In genomic region chr13:32432856-32433255, GRCh38 we compare ENCODE assay signal across 31 cellular contexts. TPM values are rescaled to one million over a fixed set of nuclear protein-coding genes. Genes with fewer than 3 reads are reported as not detected.
DNase-seq lines count a peak whose midpoint lies in the region; ATAC-seq, FAIRE-seq and TF ChIP-seq lines count a peak whose summit lies in the region.
"Had no signal": no experiment of that assay in that cellular context is flagged by ENCODE, and none has a peak within 500 bp of the region (broad histone marks: within the 10 kb centered on the region; RNA-seq: fewer than 3 reads in every experiment).

No MANE protein-coding gene starts in this region.

- no peaks in the 10 kb centered on the region for H3K9me3 ChIP-seq in HepG2 (ENCODE audit: low read length)
- H3K9me3 ChIP-seq in right lobe of liver: no peaks in the 10 kb centered on the region
- no peaks in the 10 kb centered on the region for H3K9me3 ChIP-seq in GM23248 (ENCODE audit: low read depth)
- H3K9me3 ChIP-seq: BE2C, heart left ventricle, upper lobe of left lung had no signal

- H3K9me3 Mint-ChIP-seq in CD14-positive monocyte: no peaks in the 10 kb centered on the region
- H3K9me3 Mint-ChIP-seq: activated CD4-positive, alpha-beta memory T cell treated with anti-CD3 and anti-CD28 coated beads, Interleukin-2, amount 10 ng/mL, durations not matched to agents 7 days and 5 days; GM23338; HFFc6; memory B cell had no signal

- no peaks in the 10 kb centered on the region for H3K27me3 ChIP-seq in HepG2 (ENCODE audit: control insufficient read depth in 1 of 2, insufficient read depth in 2 of 2, low read length in 2 of 2)
- H3K27me3 ChIP-seq in right lobe of liver: no peaks in the 10 kb centered on the region
- H3K27me3 ChIP-seq in GM23248 (replicated peaks; ENCODE audit: insufficient read depth): no peaks in the 10 kb centered on the region
- H3K27me3 ChIP-seq: BE2C, dorsolateral prefrontal cortex, heart left ventricle, upper lobe of left lung had no signal

- H3K4me1 ChIP-seq in HepG2 (ENCODE audit: insufficient read depth, low read length) (peaks cover 29% of the 10 kb centered on the region), right lobe of liver (peaks cover 0 to 8% (median 3%) of the 10 kb centered on the region in 4 donors), GM23248 (ENCODE audit: insufficient read depth) (0 out of 2 replicates have a peak, but pooled peaks cover 4% of the 10 kb centered on the region)
- H3K4me1 ChIP-seq: BE2C had no signal

- H3K9ac ChIP-seq in HepG2 (ENCODE audit: insufficient read depth, low read depth, low read length): no peak overlapping the region
- H3K9ac ChIP-seq in GM23248: no peak overlapping the region
- H3K9ac ChIP-seq: KMS-11 had no signal

- H3K9me2 ChIP-seq in GM23248 (ENCODE audit: insufficient read depth): no peaks in the 10 kb centered on the region

- in situ Hi-C loops in HepG2 (cut with HindIII; ENCODE audit: extremely low pct_ligation_motif_present, low pct_unique_long_range_greater_than_20kb) (loop anchor here (25.0 kb wide), 1 partner anchor 396 kb away; the partner anchor contains the start of gene FRY), GM23248 (cut with MboI) (no loop called here)

- 99% methylated on average over 3 of the region's 3 CpGs for WGBS in HepG2 (ENCODE audit: low lambda C conversion rate)
- 93% methylated on average over 3 of the region's 3 CpGs for WGBS in right lobe of liver (ENCODE audit: insufficient coverage, low coverage, low lambda C conversion rate, missing lambda C conversion rate)
- 94 to 98% methylated on average over 3 of the region's 3 CpGs for WGBS in GM23248 (ENCODE audit: low coverage in 1 of 2, low lambda C conversion rate in 2 of 2, missing lambda C conversion rate in 2 of 2), 2 experiments

- TF ChIP-seq POLR2A in HepG2 (IDR thresholded peaks at IDR 0.05; ENCODE audit: insufficient read depth in 1 of 2, low read depth in 2 of 2, low read length in 2 of 2): no peak
- TF ChIP-seq POLR2A in right lobe of liver (IDR thresholded peaks at IDR 0.05): no peak

- ATAC-seq in HepG2 (no peak), right lobe of liver (no peak), esophagus mucosa (peak; percentile 90), GM18907 (IDR thresholded peaks at IDR 0.05; ENCODE audit: unreplicated experiment) (no peak)
- ATAC-seq: GM23338, left cardiac atrium had no signal

- H3K4me1 Mint-ChIP-seq in CD14-positive monocyte: peaks cover 21% of the 10 kb centered on the region

- TF ChIP-seq RAD21 in HepG2 (CRISPR knock-in tag; IDR thresholded peaks at IDR 0.05): no peak

- H4K20me1 ChIP-seq in HepG2 (ENCODE audit: insufficient read depth, low read length) (no peaks in the 10 kb centered on the region), GM23248 (ENCODE audit: insufficient read depth) (no peaks in the 10 kb centered on the region)

- TF ChIP-seq EP300 in HepG2 (IDR thresholded peaks at IDR 0.05; ENCODE audit: low read depth in 2 of 2, low read length in 2 of 2) (no peak), HepG2 (CRISPR knock-in tag; IDR thresholded peaks at IDR 0.05; ENCODE audit: borderline replicate concordance) (no peak)

- no peaks in the 10 kb centered on the region for H3K79me2 ChIP-seq in HepG2 (ENCODE audit: insufficient read depth, low read length)
- H3K79me2 ChIP-seq in GM23248 (ENCODE audit: insufficient read depth): no peaks in the 10 kb centered on the region

- no peak overlapping the region for H3K4me3 Mint-ChIP-seq in CD14-positive monocyte
- H3K4me3 Mint-ChIP-seq: activated CD4-positive, alpha-beta memory T cell treated with anti-CD3 and anti-CD28 coated beads, Interleukin-2, amount 10 ng/mL, durations not matched to agents 7 days and 5 days; GM23338; HFFc6; memory B cell had no signal

- no peak overlapping the region for H2AFZ ChIP-seq in HepG2 (ENCODE audit: low read length)
- no peak overlapping the region for H2AFZ ChIP-seq in GM23248
- H2AFZ ChIP-seq: GM23338, PC-9 had no signal

- no peak overlapping the region for H3K27ac Mint-ChIP-seq in CD14-positive monocyte
- H3K27ac Mint-ChIP-seq: activated CD4-positive, alpha-beta memory T cell treated with anti-CD3 and anti-CD28 coated beads, Interleukin-2, amount 10 ng/mL, durations not matched to agents 7 days and 5 days; GM23338; HFFc6; memory B cell had no signal

- H3K36me3 Mint-ChIP-seq in CD14-positive monocyte: peaks cover 2% of the 10 kb centered on the region in 2 donors
- H3K36me3 Mint-ChIP-seq: memory B cell had no signal

- peak; percentile 49 for DNase-seq in HepG2 (ENCODE audit: low spot score)
- no peak for DNase-seq in right lobe of liver
- peak; percentile 62 for DNase-seq in NCI-H2171 treated with DMSO at 0.1 percent for 48 hours (lab: John Stamatoyannopoulos, UW)
- DNase-seq in CD14-positive monocyte (ENCODE audit: low spot score): no peak
- DNase-seq in NAMALWA (ENCODE audit: low spot score): no peak
- no peak for DNase-seq in GM23248
- DNase-seq: activated CD4-positive, alpha-beta memory T cell treated with anti-CD3 and anti-CD28 coated beads, Interleukin-2, amount 10 ng/mL, durations not matched to agents 7 days and 5 days; activated CD4-positive, CD25-positive, alpha-beta regulatory T cell; activated gamma-delta T cell; BE2C; cerebellar nuclear complex; dorsolateral prefrontal cortex; heart left ventricle; HFFc6; left cardiac atrium; NCI-H1092 treated with DMSO at 0.1 percent for 48 hours; NCI-H2081; NCI-H446 treated with DMSO at 0.1 percent for 48 hours; nucleus accumbens; PC-9; SHP77 treated with DMSO at 0.1 percent for 48 hours; stimulated activated CD4-positive, alpha-beta T cell treated with anti-CD3 and anti-CD28 coated beads, Interleukin-1b, Interleukin-23, amount 100 ng/mL, for 48 hours; substantia nigra; SW 1271; upper lobe of left lung had no signal

- H3F3A ChIP-seq in GM23248 (ENCODE audit: insufficient read depth): peaks cover 7% of the 10 kb centered on the region

- no TSS peak for BruUV-seq in HepG2 (replicated peaks; lab: Mats Ljungman, UMichigan)

- no peaks in the 10 kb centered on the region; a peak in 1 of 5 replicates for H3K36me3 ChIP-seq in HepG2 (replicated peaks in 1 of 2; ENCODE audit: control insufficient read depth in 1 of 2, insufficient read depth in 2 of 2, low read length in 2 of 2)
- H3K36me3 ChIP-seq in right lobe of liver: peaks cover 0 to 8% (median 2%) of the 10 kb centered on the region in 4 donors
- H3K36me3 ChIP-seq in GM23248 (ENCODE audit: low read depth): peaks cover 34% of the 10 kb centered on the region
- H3K36me3 ChIP-seq: BE2C had no signal

- CTCF ChIA-PET in HepG2 (lab: Yijun Ruan, JAX; ENCODE audit: low intra/inter-chr PET ratio, low total read pairs): no interaction called here

- H3K4me3 ChIP-seq in HepG2 (replicated peaks in 1 of 3; ENCODE audit: insufficient read depth in 1 of 3, low read depth in 2 of 3, low read length in 3 of 3) (no peak overlapping the region), right lobe of liver (no peak overlapping the region), GM23248 (no peak overlapping the region)
- H3K4me3 ChIP-seq: dorsolateral prefrontal cortex, GM23338, heart left ventricle, PC-9, skin epidermis, upper lobe of left lung had no signal

- peaks cover 0 to 2% (median 2%) of the 10 kb centered on the region in 3 donors for H3K27me3 Mint-ChIP-seq in CD14-positive monocyte (ENCODE audit: low read depth in 3 of 3)
- H3K27me3 Mint-ChIP-seq: activated CD4-positive, alpha-beta memory T cell treated with anti-CD3 and anti-CD28 coated beads, Interleukin-2, amount 10 ng/mL, durations not matched to agents 7 days and 5 days; memory B cell had no signal

- POLR2A ChIA-PET in HepG2 (lab: Yijun Ruan, JAX): no interaction called here

- H3K4me2 ChIP-seq in HepG2 (ENCODE audit: low read depth, low read length): no peak overlapping the region
- H3K4me2 ChIP-seq in GM23248 (ENCODE audit: unreplicated experiment): no peak overlapping the region
- H3K4me2 ChIP-seq: GM23338, KMS-11, PC-9 had no signal

- intact Hi-C loops in HepG2 (cut with micrococcal nuclease; ENCODE audit: unreplicated experiment): no loop called here
- intact Hi-C loops in right lobe of liver (cut with DNase I): no loop called here
- intact Hi-C loops in CD14-positive monocyte (cut with micrococcal nuclease): no loop called here

- no peak overlapping the region for H3K27ac ChIP-seq in HepG2 (ENCODE audit: extremely low read length, insufficient read depth, low read length)
- H3K27ac ChIP-seq in right lobe of liver: no peak overlapping the region
- no peak overlapping the region for H3K27ac ChIP-seq in GM23248
- H3K27ac ChIP-seq: dorsolateral prefrontal cortex, heart left ventricle, KMS-11, PC-9, upper lobe of left lung had no signal

- TF ChIP-seq CTCF in HepG2 (CRISPR knock-in tag; IDR thresholded peaks at IDR 0.05): no peak
- no peak for TF ChIP-seq CTCF in right lobe of liver (IDR thresholded peaks at IDR 0.05)
- no peak for TF ChIP-seq CTCF in CD14-positive monocyte (IDR thresholded peaks at IDR 0.05)

- no peak for FAIRE-seq in HepG2 (lab: Jason Lieb, UNC)

RNA-seq across cellular contexts. Expression of gene N4BP2L1, which starts 4.9 kb away (rescaled TPM):
- 11.8 and 13.2 TPM in 2 replicates for total RNA-seq in HepG2 (2016; rRNA removed; fragmentation: Illumina TruSeq; extraction: Trizol)
- 3.8 and 4.6 TPM in 2 replicates for total RNA-seq in HepG2 (2016; cell fraction: cytosol; rRNA removed; fragmentation: Illumina TruSeq; extraction: Trizol; ENCODE audit: low read depth)
- total RNA-seq in HepG2 (2016; cell fraction: insoluble cytoplasmic fraction; rRNA removed; fragmentation: Illumina TruSeq; extraction: Trizol): 11.6 and 12.8 TPM in 2 replicates
- 8.3 and 8.8 TPM in 2 replicates for total RNA-seq in HepG2 (2016; cell fraction: membrane; rRNA removed; fragmentation: Illumina TruSeq; extraction: Trizol)
- total RNA-seq in HepG2 (2016; cell fraction: nucleus; rRNA removed; fragmentation: Illumina TruSeq; extraction: Trizol): 13.1 and 18.3 TPM in 2 replicates
- polyA plus RNA-seq in HepG2 (2011; rRNA removed): 30.4 and 34.5 TPM in 2 replicates
- polyA plus RNA-seq in HepG2 (2011; cell fraction: cytosol; rRNA removed): 15.0 and 21.1 TPM in 2 replicates
- 27.0 and 36.1 TPM in 2 replicates for polyA plus RNA-seq in HepG2 (2011; cell fraction: nucleus; rRNA removed)
- polyA plus RNA-seq in HepG2 (2012): 30.9 and 33.4 TPM in 2 replicates
- polyA plus RNA-seq in HepG2 (2016; cell fraction: cytosol; fragmentation: Illumina TruSeq; extraction: Trizol; ENCODE audit: low read depth): 3.5 and 4.7 TPM in 2 replicates
- 13.1 and 14.1 TPM in 2 replicates for polyA plus RNA-seq in HepG2 (2016; cell fraction: insoluble cytoplasmic fraction; fragmentation: Illumina TruSeq; extraction: Trizol; ENCODE audit: low read depth)
- polyA plus RNA-seq in HepG2 (2016; cell fraction: membrane; fragmentation: Illumina TruSeq; extraction: Trizol; ENCODE audit: low read depth): 9.2 and 9.4 TPM in 2 replicates
- 29.5 and 35.4 TPM in 2 replicates for polyA plus RNA-seq in HepG2 (2016; cell fraction: nucleus; fragmentation: Illumina TruSeq; extraction: Trizol; ENCODE audit: insufficient read depth, low read depth)
- 8.4 TPM in 1 of 2 replicates, not detected in the other for polyA minus RNA-seq in HepG2 (2011; rRNA and poly(A)+ RNA removed; ENCODE audit: low replicate concordance)
- polyA minus RNA-seq in HepG2 (2011; cell fraction: cytosol; rRNA and poly(A)+ RNA removed): 11.7 and 12.8 TPM in 2 replicates
- polyA minus RNA-seq in HepG2 (2011; cell fraction: nucleus; rRNA and poly(A)+ RNA removed): 45.6 and 48.0 TPM in 2 replicates
- 10 to 100 TPM; 17.4 to 56.9 (median 26.5) TPM for total RNA-seq in right lobe of liver
- 1.8 TPM for total RNA-seq in esophagus mucosa
- polyA plus RNA-seq in CD14-positive monocyte: 10 to 100 TPM; 81.5 to 82.5 TPM
- 1.1 and 1.2 TPM in 2 replicates for total RNA-seq in GM23248 (2014; rRNA removed; shearing (Covaris generic))
- 0.80 and 1.4 TPM in 2 replicates for polyA plus RNA-seq in GM23248 (2016; fragmentation: Nextera tagmentation; extraction: Ambion mirVana)

Comparison
In these comparisons a context has a peak if more than half of its experiments do, and no peak if none do; other contexts are left out.
1. DNase-seq: peak in HepG2 (single experiment) and NCI-H2171 treated with DMSO at 0.1 percent for 48 hours (single experiment); none in right lobe of liver (0 of 3), CD14-positive monocyte (single experiment), NAMALWA (single experiment) and GM23248 (single experiment).